Comparison of ENCODE assay signal across 1 cellular context in genomic region chr3:128508852-128509251, GRCh38.
TF ChIP-seq lines count a peak whose summit lies in the region.

No MANE protein-coding gene starts in this region.

TF ChIP-seq in H1, 55 proteins besides CTCF, POLR2A, EP300 and RAD21:
- TF ChIP-seq SP4 (IDR thresholded peaks at IDR 0.05; ENCODE audit: low read length) (no peak), YY1 (IDR thresholded peaks at IDR 0.05; ENCODE audit: low read depth, low read length) (no peak)
